ENCODE assay signal across 8 cellular contexts in the genomic region with DNA sequence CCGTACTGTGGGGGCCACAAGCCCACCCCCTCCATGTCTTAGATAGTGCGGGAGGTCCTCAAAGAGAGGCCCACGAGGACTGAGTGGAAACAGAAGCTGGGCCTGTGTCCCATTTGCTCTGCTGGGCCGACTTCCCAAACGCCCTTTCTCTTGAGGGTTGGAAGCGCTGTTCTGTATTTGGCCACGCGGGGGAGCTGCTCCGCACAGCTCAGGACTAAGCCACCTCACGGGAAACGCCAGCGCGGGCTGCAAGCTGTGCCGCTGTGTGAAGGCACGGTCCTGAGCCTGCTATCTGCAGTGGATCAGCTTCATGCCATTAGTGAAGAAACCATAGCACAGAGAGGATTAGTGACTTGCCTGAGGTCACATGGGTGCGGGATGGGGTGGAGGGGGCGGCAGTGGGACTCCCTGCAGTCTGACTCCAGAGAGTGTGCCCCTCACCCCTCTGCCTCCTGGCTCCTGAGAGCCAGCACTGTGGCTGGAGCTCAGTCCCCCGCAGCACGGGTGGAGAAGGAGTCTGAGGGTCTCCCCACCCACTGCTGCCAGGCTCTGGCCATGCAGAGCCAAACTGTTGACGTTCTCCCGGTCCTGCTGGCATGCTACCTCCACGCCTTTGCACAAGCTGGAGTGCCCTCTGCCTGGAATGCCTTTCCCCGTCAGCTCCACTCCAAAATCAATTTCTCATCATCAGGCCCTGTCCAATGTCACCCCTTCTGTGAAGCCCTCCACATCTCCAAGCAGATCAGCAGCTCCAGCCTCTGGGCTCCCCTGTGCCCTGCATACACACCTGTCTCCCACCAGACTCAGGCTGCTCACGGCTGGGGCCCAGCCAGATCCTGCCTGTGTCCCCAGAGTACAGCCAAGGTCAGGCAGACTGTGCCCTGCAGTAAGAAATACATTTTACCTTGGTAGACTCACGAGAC. TPM values are rescaled to one million over a fixed set of nuclear protein-coding genes. Genes with fewer than 3 reads are reported as not detected.
A peak's percentile ranks its signal among the peaks of the same experiment; 100 is the strongest.
DNase-seq lines count a peak whose midpoint lies in the region; ATAC-seq and TF ChIP-seq lines count a peak whose summit lies in the region.

No MANE protein-coding gene starts in this region.

- DNase-seq in COLO829 (ENCODE audit: low spot score) (peak; percentile 41), HCT116 (ENCODE audit: low read depth, low spot score) (peak; percentile 68), NCI-H2227 (lab: John Stamatoyannopoulos, UW; ENCODE audit: unreplicated experiment) (peak; percentile 92), mammary epithelial cell (peak; percentile 57), immature natural killer cell (peak; percentile 38 to 48 (median 42))
- DNase-seq in activated CD4-positive, CD25-positive, alpha-beta regulatory T cell treated with anti-CD3 and anti-CD28 coated beads, Interleukin-2, amount 50 U/mL, for 16 hours (ENCODE audit: low read depth, low spot score), result peak; percentile 46
- peak; percentile 64 to 80 (median 73) for DNase-seq in stimulated activated CD4-positive, alpha-beta T cell treated with anti-CD3 and anti-CD28 coated beads, Interleukin-12 subunit alpha, Interleukin-12 subunit beta, amount 100 ng/mL, for 48 hours (ENCODE audit: low read depth in 2 of 3, low spot score in 1 of 3)

- H3K27ac ChIP-seq in HCT116 (ENCODE audit: low read depth, low read length), result no peak overlapping the region
- H3K27ac ChIP-seq in mammary epithelial cell (ENCODE audit: insufficient read depth, low read depth, low read length), result no peak overlapping the region

- TF ChIP-seq CTCF in HCT116 (IDR thresholded peaks at IDR 0.05 in 2 of 3, conservative IDR thresholded peaks at IDR 0.05 in 1 of 3; ENCODE audit: borderline replicate concordance in 1 of 3, insufficient read depth in 1 of 3, low read depth in 2 of 3, low read length in 2 of 3), result peak; percentile 77 to 95 (median 88)
- peak; percentile 80 to 95 for TF ChIP-seq CTCF in mammary epithelial cell (conservative IDR thresholded peaks at IDR 0.05 in 1 of 2, IDR thresholded peaks at IDR 0.05 in 1 of 2; ENCODE audit: extremely low read depth in 1 of 2, insufficient read depth in 1 of 2, low read depth in 1 of 2, low read length in 2 of 2)

- H3K9ac ChIP-seq in HCT116 (ENCODE audit: low read length) (no peak overlapping the region), mammary epithelial cell (ENCODE audit: insufficient read depth, low read length) (no peak overlapping the region)

- no peak for TF ChIP-seq POLR2A in HCT116 (IDR thresholded peaks at IDR 0.05; ENCODE audit: borderline replicate concordance, extremely low read depth, insufficient read depth, insufficient read length)

- no peaks in the 10 kb centered on the region for H3K9me3 Mint-ChIP-seq in immature natural killer cell

- H3K79me2 ChIP-seq in HCT116 (ENCODE audit: insufficient read depth, low read length) (no peaks in the 10 kb centered on the region), mammary epithelial cell (ENCODE audit: insufficient read depth, low read length) (no peaks in the 10 kb centered on the region)

- CTCF ChIA-PET in HCT116 (lab: Charles Lee) (interaction anchor here (0.5 to 1.8 kb wide), 23 partner anchors 9 to 514 kb away, joined by 3 to 13 read pairs (median 4); no protein-coding TSS in a partner anchor), mammary epithelial cell (lab: Charles Lee; ENCODE audit: low non-redundant PET) (interaction anchor here (0.5 to 1.0 kb wide), 7 partner anchors 10 to 369 kb away, joined by 3 to 9 read pairs (median 4); no protein-coding TSS in a partner anchor)

- H3K4me2 ChIP-seq in HCT116 (ENCODE audit: low read length) (peak overlapping the region; percentile 63), mammary epithelial cell (ENCODE audit: insufficient read depth, low read depth, low read length) (no peak overlapping the region)

- peaks cover 2 to 6% (median 3%) of the 10 kb centered on the region in 3 donors for H3K27me3 Mint-ChIP-seq in immature natural killer cell (ENCODE audit: low read depth in 3 of 3)

- H3K27me3 ChIP-seq in HCT116 (ENCODE audit: insufficient read depth, low read length) (peaks cover 41% of the 10 kb centered on the region), mammary epithelial cell (ENCODE audit: insufficient read depth, low read length) (peaks cover 2% of the 10 kb centered on the region)

- peaks cover 0 to 6% of the 10 kb centered on the region in 2 donors for H3K4me1 Mint-ChIP-seq in immature natural killer cell

- H3K36me3 ChIP-seq in HCT116 (ENCODE audit: control insufficient read depth in 1 of 2, insufficient read depth in 2 of 2, low read length in 2 of 2) (no peaks in the 10 kb centered on the region), mammary epithelial cell (ENCODE audit: insufficient read depth, low read length) (no peaks in the 10 kb centered on the region)

- in situ Hi-C loops in mammary epithelial cell (cut with MboI; ENCODE audit: low sequenced_read_pairs in 2 of 2), result loop anchor here in 1 of 2 donors (10.0 kb wide), 1 partner anchor 193 kb away; no protein-coding TSS in a partner anchor

- peak overlapping the region in 2 of 5 donors; percentile 14 to 40 for H3K4me3 Mint-ChIP-seq in immature natural killer cell

- dilution Hi-C loops in mammary epithelial cell (cut with HindIII; ENCODE audit: low sequenced_read_pairs), result no loop called here

- intact Hi-C loops in HCT116 (cut with micrococcal nuclease), result no loop called here
- intact Hi-C loops in mammary epithelial cell (cut with micrococcal nuclease), result no loop called here

- 21% methylated on average over 14 of the region's 25 CpGs for WGBS in mammary epithelial cell (ENCODE audit: low coverage, missing lambda C conversion rate)

- H3K36me3 Mint-ChIP-seq in immature natural killer cell, result no peaks in the 10 kb centered on the region

- H3K9me3 ChIP-seq in HCT116 (ENCODE audit: control insufficient read depth in 1 of 2, insufficient read depth in 1 of 2, low read depth in 1 of 2, low read length in 2 of 2), result no peaks in the 10 kb centered on the region
- no peaks in the 10 kb centered on the region for H3K9me3 ChIP-seq in mammary epithelial cell (replicated peaks; ENCODE audit: insufficient read depth, low read length)

- BruUV-seq in HCT116 (replicated peaks; lab: Mats Ljungman, UMichigan), result no TSS peak
- no TSS peak for BruUV-seq in mammary epithelial cell (replicated peaks; lab: Mats Ljungman, UMichigan)

- RAD21 ChIA-PET in HCT116 (lab: Charles Lee; ENCODE audit: low non-redundant PET in 1 of 2, low total read pairs in 2 of 2, uncharacterized antibody in 2 of 2, unreplicated experiment in 2 of 2), result interaction anchor here (0.7 to 1.0 kb wide), 3 partner anchors 12 to 197 kb away, joined by 3 read pairs; no protein-coding TSS in a partner anchor

- H4K20me1 ChIP-seq in HCT116 (ENCODE audit: insufficient read depth) (no peaks in the 10 kb centered on the region), mammary epithelial cell (ENCODE audit: insufficient read depth, low read length) (no peaks in the 10 kb centered on the region)

- ATAC-seq in HCT116 (peak; percentile 98), HG02840 (IDR thresholded peaks at IDR 0.05; ENCODE audit: low FRiP score, unreplicated experiment) (no peak)

- H3K9me2 ChIP-seq in HCT116 (ENCODE audit: insufficient read depth), result no peaks in the 10 kb centered on the region

- H3K4me1 ChIP-seq in HCT116 (ENCODE audit: control insufficient read depth in 1 of 2, insufficient read depth in 2 of 2, low read length in 2 of 2) (peaks cover 0 to 10% of the 10 kb centered on the region in 2 experiments; a peak in 2 of 4 replicates), mammary epithelial cell (ENCODE audit: insufficient read depth, low read length) (no peaks in the 10 kb centered on the region)

- POLR2A ChIA-PET in HCT116 (lab: Charles Lee), result no interaction called here

- no peak overlapping the region for H3K27ac Mint-ChIP-seq in immature natural killer cell

- H3K4me3 ChIP-seq in HCT116 (replicated peaks in 1 of 2; ENCODE audit: low read depth in 1 of 2, low read length in 2 of 2) (peak overlapping the region; percentile 13 to 27), mammary epithelial cell (replicated peaks in 1 of 3; ENCODE audit: insufficient read depth in 1 of 3, low read depth in 2 of 3, low read length in 3 of 3) (no peak overlapping the region)

- peak; percentile 72 for TF ChIP-seq RAD21 in HCT116 (IDR thresholded peaks at IDR 0.05; ENCODE audit: low read depth)

- H2AFZ ChIP-seq in HCT116 (ENCODE audit: low read depth, low read length, poor library complexity, severe bottlenecking), result peak overlapping the region; percentile 76
- peak overlapping the region; percentile 44 for H2AFZ ChIP-seq in mammary epithelial cell (ENCODE audit: low read depth, low read length)

TF ChIP-seq in HCT116, 20 proteins besides CTCF, POLR2A, EP300 and RAD21:
- TF ChIP-seq, protein P1, sequence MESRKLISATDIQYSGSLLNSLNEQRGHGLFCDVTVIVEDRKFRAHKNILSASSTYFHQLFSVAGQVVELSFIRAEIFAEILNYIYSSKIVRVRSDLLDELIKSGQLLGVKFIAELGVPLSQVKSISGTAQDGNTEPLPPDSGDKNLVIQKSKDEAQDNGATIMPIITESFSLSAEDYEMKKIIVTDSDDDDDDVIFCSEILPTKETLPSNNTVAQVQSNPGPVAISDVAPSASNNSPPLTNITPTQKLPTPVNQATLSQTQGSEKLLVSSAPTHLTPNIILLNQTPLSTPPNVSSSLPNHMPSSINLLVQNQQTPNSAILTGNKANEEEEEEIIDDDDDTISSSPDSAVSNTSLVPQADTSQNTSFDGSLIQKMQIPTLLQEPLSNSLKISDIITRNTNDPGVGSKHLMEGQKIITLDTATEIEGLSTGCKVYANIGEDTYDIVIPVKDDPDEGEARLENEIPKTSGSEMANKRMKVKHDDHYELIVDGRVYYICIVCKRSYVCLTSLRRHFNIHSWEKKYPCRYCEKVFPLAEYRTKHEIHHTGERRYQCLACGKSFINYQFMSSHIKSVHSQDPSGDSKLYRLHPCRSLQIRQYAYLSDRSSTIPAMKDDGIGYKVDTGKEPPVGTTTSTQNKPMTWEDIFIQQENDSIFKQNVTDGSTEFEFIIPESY (IDR thresholded peaks at IDR 0.05; ENCODE audit: extremely low read depth, insufficient replicate concordance, low read length), result no peak
- TF ChIP-seq SIN3A (IDR thresholded peaks at IDR 0.05; ENCODE audit: low read depth) (no peak), SP1 (IDR thresholded peaks at IDR 0.05; ENCODE audit: low read depth) (no peak), POLR2AphosphoS5 (IDR thresholded peaks at IDR 0.05; ENCODE audit: low read depth, low read length) (no peak), YY1 (IDR thresholded peaks at IDR 0.05; ENCODE audit: extremely low read depth, insufficient replicate concordance, low read depth, low read length) (no peak), EZH2phosphoT487 (IDR thresholded peaks at IDR 0.05; ENCODE audit: borderline replicate concordance) (no peak), TCF7L2 (IDR thresholded peaks at IDR 0.05; ENCODE audit: borderline replicate concordance, extremely low read depth, insufficient read depth, insufficient read length) (no peak), ELF1 (IDR thresholded peaks at IDR 0.05; ENCODE audit: borderline replicate concordance, low read depth) (no peak)

RNA-seq across cellular contexts. Expression of a gene that starts 51.5 kb away (rescaled TPM):
- total RNA-seq in HCT116 (2021; ENCODE audit: unreplicated experiment) (0.54 TPM), mammary epithelial cell (under 1 TPM in 1 of 2 donors, not detected in 1; under 0.01 TPM)
- 0.12 TPM in 2 replicates for polyA plus RNA-seq in HCT116 (2012)
- polyA plus RNA-seq in mammary epithelial cell (not detected), immature natural killer cell (under 1 TPM in 1 of 3 donors, not detected in 2; 0.45 TPM)
- not detected for polyA minus RNA-seq in mammary epithelial cell

Comparison
In these comparisons a context has a peak if more than half of its experiments do, and no peak if none do; other contexts are left out.
1. DNase-seq: peak in every context shown above with its lines; median percentile 92 in NCI-H2227; 73 in stimulated activated CD4-positive, alpha-beta T cell treated with anti-CD3 and anti-CD28 coated beads, Interleukin-12 subunit alpha, Interleukin-12 subunit beta, amount 100 ng/mL, for 48 hours; 68 in HCT116; 57 in mammary epithelial cell; 46 in activated CD4-positive, CD25-positive, alpha-beta regulatory T cell treated with anti-CD3 and anti-CD28 coated beads, Interleukin-2, amount 50 U/mL, for 16 hours; 42 in immature natural killer cell; 41 in COLO829.
2. H3K4me3 ChIP-seq: peak in HCT116 (2 of 2); none in mammary epithelial cell (0 of 3).